ENCODE assay signal across 1 cellular context in genomic region chr2:71548589-71549485, GRCh38.
TF ChIP-seq lines count a peak whose summit lies in the region.

No MANE protein-coding gene starts in this region.

TF ChIP-seq in HepG2, 621 proteins besides CTCF, POLR2A, EP300 and RAD21 (continued from another document and continues in another):
- 0 out of 2 replicates have a peak, but pooled peaks have one; percentile 72 for TF ChIP-seq KDM2A (CRISPR knock-in tag; IDR thresholded peaks at IDR 0.05; ENCODE audit: borderline replicate concordance, low read depth)
- TF ChIP-seq THAP8 (CRISPR knock-in tag; IDR thresholded peaks at IDR 0.05; ENCODE audit: borderline replicate concordance) = no peak
- TF ChIP-seq SMAD3 (CRISPR knock-in tag; IDR thresholded peaks at IDR 0.05) = 0 out of 2 replicates have a peak, but pooled peaks have one; percentile 30
- peak; percentile 83; the same call in 1 of the 2 replicates for TF ChIP-seq ZMYM2 (CRISPR knock-in tag; IDR thresholded peaks at IDR 0.05)
- TF ChIP-seq GABPB1 (CRISPR knock-in tag; IDR thresholded peaks at IDR 0.05) = 0 out of 2 replicates have a peak, but pooled peaks have one; percentile 41
- TF ChIP-seq, protein P1, sequence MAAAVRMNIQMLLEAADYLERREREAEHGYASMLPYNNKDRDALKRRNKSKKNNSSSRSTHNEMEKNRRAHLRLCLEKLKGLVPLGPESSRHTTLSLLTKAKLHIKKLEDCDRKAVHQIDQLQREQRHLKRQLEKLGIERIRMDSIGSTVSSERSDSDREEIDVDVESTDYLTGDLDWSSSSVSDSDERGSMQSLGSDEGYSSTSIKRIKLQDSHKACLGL (CRISPR knock-in tag; IDR thresholded peaks at IDR 0.05) = no peak
- peak; percentile 55 for TF ChIP-seq ZNF687 (CRISPR knock-in tag; IDR thresholded peaks at IDR 0.05)
- TF ChIP-seq ZNF580 (CRISPR knock-in tag; IDR thresholded peaks at IDR 0.05; ENCODE audit: borderline replicate concordance, low read depth) = peak; percentile 41; the same call in 1 of the 2 replicates
- peak; percentile 64; the same call in 1 of the 2 replicates for TF ChIP-seq ZNF331 (CRISPR knock-in tag; IDR thresholded peaks at IDR 0.05)
- TF ChIP-seq ZNF224 (CRISPR knock-in tag; IDR thresholded peaks at IDR 0.05) = no peak
- TF ChIP-seq MYC (CRISPR knock-in tag; IDR thresholded peaks at IDR 0.05; ENCODE audit: borderline replicate concordance) = peak; percentile 50; the same call in 1 of the 2 replicates
- TF ChIP-seq, protein P2, sequence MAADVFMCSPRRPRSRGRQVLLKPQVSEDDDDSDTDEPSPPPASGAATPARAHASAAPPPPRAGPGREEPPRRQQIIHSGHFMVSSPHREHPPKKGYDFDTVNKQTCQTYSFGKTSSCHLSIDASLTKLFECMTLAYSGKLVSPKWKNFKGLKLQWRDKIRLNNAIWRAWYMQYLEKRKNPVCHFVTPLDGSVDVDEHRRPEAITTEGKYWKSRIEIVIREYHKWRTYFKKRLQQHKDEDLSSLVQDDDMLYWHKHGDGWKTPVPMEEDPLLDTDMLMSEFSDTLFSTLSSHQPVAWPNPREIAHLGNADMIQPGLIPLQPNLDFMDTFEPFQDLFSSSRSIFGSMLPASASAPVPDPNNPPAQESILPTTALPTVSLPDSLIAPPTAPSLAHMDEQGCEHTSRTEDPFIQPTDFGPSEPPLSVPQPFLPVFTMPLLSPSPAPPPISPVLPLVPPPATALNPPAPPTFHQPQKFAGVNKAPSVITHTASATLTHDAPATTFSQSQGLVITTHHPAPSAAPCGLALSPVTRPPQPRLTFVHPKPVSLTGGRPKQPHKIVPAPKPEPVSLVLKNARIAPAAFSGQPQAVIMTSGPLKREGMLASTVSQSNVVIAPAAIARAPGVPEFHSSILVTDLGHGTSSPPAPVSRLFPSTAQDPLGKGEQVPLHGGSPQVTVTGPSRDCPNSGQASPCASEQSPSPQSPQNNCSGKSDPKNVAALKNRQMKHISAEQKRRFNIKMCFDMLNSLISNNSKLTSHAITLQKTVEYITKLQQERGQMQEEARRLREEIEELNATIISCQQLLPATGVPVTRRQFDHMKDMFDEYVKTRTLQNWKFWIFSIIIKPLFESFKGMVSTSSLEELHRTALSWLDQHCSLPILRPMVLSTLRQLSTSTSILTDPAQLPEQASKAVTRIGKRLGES (CRISPR knock-in tag; IDR thresholded peaks at IDR 0.05; ENCODE audit: borderline replicate concordance) = no peak
- TF ChIP-seq SRSF4 (IDR thresholded peaks at IDR 0.05; ENCODE audit: low read depth, low read length, poor library complexity, severe bottlenecking) = no peak
- no peak for TF ChIP-seq POLR2AphosphoS2 (IDR thresholded peaks at IDR 0.05; ENCODE audit: low read depth, low read length)
- peak; percentile 40; the same call in 1 of the 2 replicates for TF ChIP-seq MIER3 (CRISPR knock-in tag; IDR thresholded peaks at IDR 0.05; ENCODE audit: borderline replicate concordance)
- peak; percentile 93 for TF ChIP-seq STAG1 (CRISPR knock-in tag; IDR thresholded peaks at IDR 0.05)
- TF ChIP-seq PRMT3 (CRISPR knock-in tag; IDR thresholded peaks at IDR 0.05; ENCODE audit: borderline replicate concordance, low read depth) = no peak
- 0 out of 2 replicates have a peak, but pooled peaks have one; percentile 47 for TF ChIP-seq SALL2 (CRISPR knock-in tag; IDR thresholded peaks at IDR 0.05)
- TF ChIP-seq RARG (CRISPR knock-in tag; IDR thresholded peaks at IDR 0.05; ENCODE audit: low read depth) = no peak
- TF ChIP-seq NRL (CRISPR knock-in tag; IDR thresholded peaks at IDR 0.05; ENCODE audit: borderline replicate concordance) = peak; percentile 77; the same call in 1 of the 2 replicates
- no peak for TF ChIP-seq MAFG (CRISPR knock-in tag; IDR thresholded peaks at IDR 0.05)
- TF ChIP-seq, protein P3, sequence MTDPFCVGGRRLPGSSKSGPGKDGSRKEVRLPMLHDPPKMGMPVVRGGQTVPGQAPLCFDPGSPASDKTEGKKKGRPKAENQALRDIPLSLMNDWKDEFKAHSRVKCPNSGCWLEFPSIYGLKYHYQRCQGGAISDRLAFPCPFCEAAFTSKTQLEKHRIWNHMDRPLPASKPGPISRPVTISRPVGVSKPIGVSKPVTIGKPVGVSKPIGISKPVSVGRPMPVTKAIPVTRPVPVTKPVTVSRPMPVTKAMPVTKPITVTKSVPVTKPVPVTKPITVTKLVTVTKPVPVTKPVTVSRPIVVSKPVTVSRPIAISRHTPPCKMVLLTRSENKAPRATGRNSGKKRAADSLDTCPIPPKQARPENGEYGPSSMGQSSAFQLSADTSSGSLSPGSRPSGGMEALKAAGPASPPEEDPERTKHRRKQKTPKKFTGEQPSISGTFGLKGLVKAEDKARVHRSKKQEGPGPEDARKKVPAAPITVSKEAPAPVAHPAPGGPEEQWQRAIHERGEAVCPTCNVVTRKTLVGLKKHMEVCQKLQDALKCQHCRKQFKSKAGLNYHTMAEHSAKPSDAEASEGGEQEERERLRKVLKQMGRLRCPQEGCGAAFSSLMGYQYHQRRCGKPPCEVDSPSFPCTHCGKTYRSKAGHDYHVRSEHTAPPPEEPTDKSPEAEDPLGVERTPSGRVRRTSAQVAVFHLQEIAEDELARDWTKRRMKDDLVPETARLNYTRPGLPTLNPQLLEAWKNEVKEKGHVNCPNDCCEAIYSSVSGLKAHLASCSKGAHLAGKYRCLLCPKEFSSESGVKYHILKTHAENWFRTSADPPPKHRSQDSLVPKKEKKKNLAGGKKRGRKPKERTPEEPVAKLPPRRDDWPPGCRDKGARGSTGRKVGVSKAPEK (CRISPR knock-in tag; IDR thresholded peaks at IDR 0.05; ENCODE audit: borderline replicate concordance) = peak; percentile 79; the same call in 1 of the 2 replicates
- TF ChIP-seq KLF16 (CRISPR knock-in tag; IDR thresholded peaks at IDR 0.05) = peak in 1 of 2 experiments; percentile 45; a peak in 1 of 4 replicates
- no peak for TF ChIP-seq MED13 (CRISPR knock-in tag; IDR thresholded peaks at IDR 0.05)
- peak; percentile 66 for TF ChIP-seq PITX1 (CRISPR knock-in tag; IDR thresholded peaks at IDR 0.05)
- TF ChIP-seq GABPA (IDR thresholded peaks at IDR 0.05; ENCODE audit: low read depth, low read length) = 0 out of 2 replicates have a peak, but pooled peaks have one; percentile 13
- no peak for TF ChIP-seq GABPA (CRISPR knock-in tag; IDR thresholded peaks at IDR 0.05; ENCODE audit: low read depth)
- peak; percentile 64; the same call in 1 of the 2 replicates for TF ChIP-seq ZNF574 (CRISPR knock-in tag; IDR thresholded peaks at IDR 0.05)
- no peak for TF ChIP-seq PCBP1 (IDR thresholded peaks at IDR 0.05; ENCODE audit: borderline replicate concordance, low read depth, low read length)
- TF ChIP-seq MBNL3 (CRISPR knock-in tag; conservative IDR thresholded peaks at IDR 0.05) = no peak
- peak; percentile 41; the same call in 1 of the 2 replicates for TF ChIP-seq REPIN1 (CRISPR knock-in tag; IDR thresholded peaks at IDR 0.05; ENCODE audit: borderline replicate concordance, low read depth)
- TF ChIP-seq ZNF274 (CRISPR knock-in tag; IDR thresholded peaks at IDR 0.05) = 0 out of 2 replicates have a peak, but pooled peaks have one; percentile 58
- no peak for TF ChIP-seq FOXA1 (IDR thresholded peaks at IDR 0.05)
- peak; percentile 22; the same call in 1 of the 2 replicates for TF ChIP-seq FOXA1 (CRISPR knock-in tag; IDR thresholded peaks at IDR 0.05)
- 0 out of 2 replicates have a peak, but pooled peaks have one; percentile 68 for TF ChIP-seq NFKB2 (CRISPR knock-in tag; IDR thresholded peaks at IDR 0.05; ENCODE audit: borderline replicate concordance)
- TF ChIP-seq, protein P4, sequence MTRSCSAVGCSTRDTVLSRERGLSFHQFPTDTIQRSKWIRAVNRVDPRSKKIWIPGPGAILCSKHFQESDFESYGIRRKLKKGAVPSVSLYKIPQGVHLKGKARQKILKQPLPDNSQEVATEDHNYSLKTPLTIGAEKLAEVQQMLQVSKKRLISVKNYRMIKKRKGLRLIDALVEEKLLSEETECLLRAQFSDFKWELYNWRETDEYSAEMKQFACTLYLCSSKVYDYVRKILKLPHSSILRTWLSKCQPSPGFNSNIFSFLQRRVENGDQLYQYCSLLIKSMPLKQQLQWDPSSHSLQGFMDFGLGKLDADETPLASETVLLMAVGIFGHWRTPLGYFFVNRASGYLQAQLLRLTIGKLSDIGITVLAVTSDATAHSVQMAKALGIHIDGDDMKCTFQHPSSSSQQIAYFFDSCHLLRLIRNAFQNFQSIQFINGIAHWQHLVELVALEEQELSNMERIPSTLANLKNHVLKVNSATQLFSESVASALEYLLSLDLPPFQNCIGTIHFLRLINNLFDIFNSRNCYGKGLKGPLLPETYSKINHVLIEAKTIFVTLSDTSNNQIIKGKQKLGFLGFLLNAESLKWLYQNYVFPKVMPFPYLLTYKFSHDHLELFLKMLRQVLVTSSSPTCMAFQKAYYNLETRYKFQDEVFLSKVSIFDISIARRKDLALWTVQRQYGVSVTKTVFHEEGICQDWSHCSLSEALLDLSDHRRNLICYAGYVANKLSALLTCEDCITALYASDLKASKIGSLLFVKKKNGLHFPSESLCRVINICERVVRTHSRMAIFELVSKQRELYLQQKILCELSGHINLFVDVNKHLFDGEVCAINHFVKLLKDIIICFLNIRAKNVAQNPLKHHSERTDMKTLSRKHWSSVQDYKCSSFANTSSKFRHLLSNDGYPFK (CRISPR knock-in tag; IDR thresholded peaks at IDR 0.05; ENCODE audit: borderline replicate concordance) = no peak
- 0 out of 2 replicates have a peak, but pooled peaks have one; percentile 33 for TF ChIP-seq ZNF556 (CRISPR knock-in tag; IDR thresholded peaks at IDR 0.05; ENCODE audit: borderline replicate concordance)
- TF ChIP-seq TEAD3 (CRISPR knock-in tag; optimal IDR thresholded peaks at IDR 0.05; ENCODE audit: borderline replicate concordance) = no peak
- peak; percentile 64 for TF ChIP-seq ZNF891 (CRISPR knock-in tag; IDR thresholded peaks at IDR 0.05)
- TF ChIP-seq ZNF292 (CRISPR knock-in tag; IDR thresholded peaks at IDR 0.05; ENCODE audit: borderline replicate concordance, low read depth) = peak; percentile 64; the same call in 1 of the 2 replicates
- peak; percentile 81; the same call in 1 of the 2 replicates for TF ChIP-seq ZNF280B (CRISPR knock-in tag; IDR thresholded peaks at IDR 0.05; ENCODE audit: borderline replicate concordance)
- TF ChIP-seq ZFY (CRISPR knock-in tag; IDR thresholded peaks at IDR 0.05) = 0 out of 2 replicates have a peak, but pooled peaks have one; percentile 25
